Comparison of ENCODE assay signal across 24 cellular contexts in genomic region chr13:24153347-24153746, GRCh38.
"Had no signal": no experiment of that assay in that cellular context is flagged by ENCODE, and none has a peak within 500 bp of the region (broad histone marks: within the 10 kb centered on the region; RNA-seq: fewer than 3 reads in every experiment).

No MANE protein-coding gene starts in this region.

- H3K9me3 ChIP-seq: esophagus muscularis mucosa, heart left ventricle, left lung, lower lobe of right lung, ovary, spleen, tibial nerve had no signal

- H3K4me3 ChIP-seq: esophagus muscularis mucosa, heart left ventricle, left lung, lower lobe of right lung, ovary, spleen, tibial nerve had no signal

- H3K27ac ChIP-seq: esophagus muscularis mucosa, foreskin keratinocyte, heart left ventricle, left lung, lower lobe of right lung, ovary, spleen, tibial nerve had no signal

- DNase-seq: activated CD4-positive, alpha-beta memory T cell treated with anti-CD3 and anti-CD28 coated beads for 36 hours; activated CD4-positive, alpha-beta T cell treated with anti-CD3 and anti-CD28 coated beads, Interleukin-2, amount 10 ng/mL, durations not matched to agents 24 days and 14 days; activated CD4-positive, CD25-positive, alpha-beta regulatory T cell treated with anti-CD3 and anti-CD28 coated beads, Interleukin-2, amount 50 U/mL, for 72 hours; activated CD8-positive, alpha-beta memory T cell treated with anti-CD3 and anti-CD28 coated beads, Interleukin-2, amount 50 U/mL, for 4 hours; activated effector memory CD4-positive, alpha-beta T cell treated with anti-CD3 and anti-CD28 coated beads, Interleukin-2, amount 50 U/mL, for 16 hours; activated naive CD4-positive, alpha-beta T cell treated with anti-CD3 and anti-CD28 coated beads for 36 hours; activated T-cell treated with anti-CD3 and anti-CD28 coated beads, Interleukin-2, amount 50 U/mL, for 1 hour; amniotic stem cell; central memory CD4-positive, alpha-beta T cell; foreskin keratinocyte; heart left ventricle; left lung; lower lobe of right lung; ovary; right cardiac atrium; spleen; stimulated activated naive CD4-positive, alpha-beta T cell; T-helper 1 cell; T1000 had no signal

- H3K4me1 ChIP-seq: heart left ventricle, spleen had no signal

- ATAC-seq: foreskin keratinocyte, heart left ventricle, right cardiac atrium had no signal

- H3K36me3 ChIP-seq: esophagus muscularis mucosa, heart left ventricle, left lung, lower lobe of right lung, ovary, spleen, tibial nerve had no signal

- H3K9me3 Mint-ChIP-seq: activated CD4-positive, alpha-beta memory T cell treated with anti-CD3 and anti-CD28 coated beads for 36 hours; activated CD4-positive, alpha-beta T cell treated with anti-CD3 and anti-CD28 coated beads, Interleukin-2, amount 10 ng/mL, durations not matched to agents 24 days and 14 days; activated naive CD4-positive, alpha-beta T cell treated with anti-CD3 and anti-CD28 coated beads for 36 hours; activated T-helper 1 cell treated with anti-CD3 and anti-CD28 coated beads, Interleukin-12 subunit alpha, Interleukin-12 subunit beta, Interleukin-2, Interleukin-4 antibody, amounts not matched to agents 30 ng/mL and 10 ng/mL and 1 ng/mL, durations not matched to agents 14 hours and 24 hours and 36 hours; dendritic cell treated with granulocyte-macrophage colony-stimulating factor and Interleukin-4, amounts not matched to agents 40 ng/mL and 50 ng/mL, for 4 days; nephron had no signal

- H3K27me3 ChIP-seq: esophagus muscularis mucosa, foreskin keratinocyte, heart left ventricle, left lung, ovary, spleen, tibial nerve had no signal

- H3K27ac Mint-ChIP-seq: activated CD4-positive, alpha-beta memory T cell treated with anti-CD3 and anti-CD28 coated beads for 36 hours; activated CD4-positive, alpha-beta T cell treated with anti-CD3 and anti-CD28 coated beads, Interleukin-2, amount 10 ng/mL, durations not matched to agents 24 days and 14 days; activated naive CD4-positive, alpha-beta T cell treated with anti-CD3 and anti-CD28 coated beads for 36 hours; activated T-helper 1 cell treated with anti-CD3 and anti-CD28 coated beads, Interleukin-12 subunit alpha, Interleukin-12 subunit beta, Interleukin-2, Interleukin-4 antibody, amounts not matched to agents 30 ng/mL and 10 ng/mL and 1 ng/mL, durations not matched to agents 14 hours and 24 hours and 36 hours; dendritic cell treated with granulocyte-macrophage colony-stimulating factor and Interleukin-4, amounts not matched to agents 40 ng/mL and 50 ng/mL, for 4 days; nephron had no signal

- H3K4me3 Mint-ChIP-seq: activated CD4-positive, alpha-beta memory T cell treated with anti-CD3 and anti-CD28 coated beads for 36 hours; activated CD4-positive, alpha-beta T cell treated with anti-CD3 and anti-CD28 coated beads, Interleukin-2, amount 10 ng/mL, durations not matched to agents 24 days and 14 days; activated naive CD4-positive, alpha-beta T cell treated with anti-CD3 and anti-CD28 coated beads for 36 hours; activated T-helper 1 cell treated with anti-CD3 and anti-CD28 coated beads, Interleukin-12 subunit alpha, Interleukin-12 subunit beta, Interleukin-2, Interleukin-4 antibody, amounts not matched to agents 30 ng/mL and 10 ng/mL and 1 ng/mL, durations not matched to agents 14 hours and 24 hours and 36 hours; dendritic cell treated with granulocyte-macrophage colony-stimulating factor and Interleukin-4, amounts not matched to agents 40 ng/mL and 50 ng/mL, for 4 days; nephron had no signal

- H3K36me3 Mint-ChIP-seq: activated CD4-positive, alpha-beta memory T cell treated with anti-CD3 and anti-CD28 coated beads for 36 hours had no signal
